24 cellular contexts compared by ENCODE assay signal in the genomic region with DNA sequence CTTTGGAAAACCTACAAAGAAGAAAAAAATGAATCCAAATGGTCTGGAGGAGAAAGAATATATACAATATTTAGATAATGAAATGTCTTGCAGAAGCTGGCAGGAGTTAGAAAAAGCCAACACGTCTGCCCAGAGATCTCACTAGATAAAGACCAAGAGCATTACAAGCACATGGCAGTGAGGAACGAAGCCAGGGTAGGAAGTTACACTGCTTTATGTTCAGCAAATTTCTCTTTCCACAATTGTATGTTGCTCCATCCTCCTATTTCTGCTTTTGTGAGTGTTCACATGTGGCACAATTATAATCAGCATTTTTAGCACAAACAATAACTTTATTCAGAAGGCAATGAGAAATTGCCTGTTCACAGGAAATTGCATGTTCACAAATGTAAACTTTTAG.
"Had no signal": no experiment of that assay in that cellular context is flagged by ENCODE, and none has a peak within 500 bp of the region (broad histone marks: within the 10 kb centered on the region; RNA-seq: fewer than 3 reads in every experiment).

No MANE protein-coding gene starts in this region.

- ATAC-seq: natural killer cell; right lobe of liver; stimulated activated memory B cell treated with anti-CD40 and anti-IgM and Interleukin-4, amounts not matched to agents 10 μg/mL and 1 μg/mL and 100 μg/mL, for 72 hours; stimulated activated naive CD8-positive, alpha-beta T cell treated with anti-CD3 and anti-CD28 coated beads, Interleukin-15, amount 100 ng/mL, for 72 hours had no signal

- H3K9me3 ChIP-seq: left ventricle myocardium inferior, ovary, right atrium auricular region, right lobe of liver, testis, thyroid gland, transverse colon, upper lobe of left lung had no signal

- DNase-seq: islet precursor cell; left ventricle myocardium inferior; mesendoderm; naive B cell; natural killer cell; nephron progenitor cell; ovary; right lobe of liver; stimulated activated CD4-positive, alpha-beta T cell treated with anti-CD3 and anti-CD28 coated beads, Interleukin-1b, Interleukin-23, amount 100 ng/mL, for 48 hours; stimulated activated CD4-positive, alpha-beta T cell treated with anti-CD3 and anti-CD28 coated beads, Interleukin-2, amount 100 ng/mL, for 48 hours; stimulated activated CD4-positive, alpha-beta T cell treated with anti-CD3 and anti-CD28 coated beads, Interleukin-4, amount 100 ng/mL, for 4 hours; stimulated activated CD8-positive, alpha-beta memory T cell treated with anti-CD3 and anti-CD28 coated beads, Interleukin-4, amount 100 ng/mL, for 48 hours; stimulated activated naive CD4-positive, alpha-beta T cell treated with Interleukin-2 at 50 U/mL for 16 hours; stimulated activated naive CD8-positive, alpha-beta T cell treated with anti-CD3 and anti-CD28 coated beads, Interleukin-15, amount 100 ng/mL, for 72 hours; substantia nigra; testis; thyroid gland; transverse colon; upper lobe of left lung had no signal

- H3K27me3 ChIP-seq: neural progenitor cell, ovary, right atrium auricular region, right lobe of liver, testis, thyroid gland, transverse colon, upper lobe of left lung had no signal

- H3K4me1 ChIP-seq: left ventricle myocardium inferior, neural progenitor cell, right atrium auricular region, right lobe of liver, testis, thyroid gland, transverse colon, upper lobe of left lung had no signal

- H3K4me2 ChIP-seq: neural progenitor cell, smooth muscle cell had no signal

- H3K27ac ChIP-seq: left ventricle myocardium inferior, neural progenitor cell, ovary, right atrium auricular region, right lobe of liver, testis, thyroid gland, transverse colon, upper lobe of left lung had no signal

- H2AFZ ChIP-seq: neural progenitor cell had no signal

- H3K4me3 ChIP-seq: left ventricle myocardium inferior, lung, neural progenitor cell, ovary, right atrium auricular region, right lobe of liver, smooth muscle cell, testis, thyroid gland, transverse colon, upper lobe of left lung had no signal

- H3K36me3 ChIP-seq: left ventricle myocardium inferior, neural progenitor cell, ovary, right atrium auricular region, right lobe of liver, thyroid gland, transverse colon, upper lobe of left lung had no signal

- H3K9ac ChIP-seq: neural progenitor cell had no signal
